37 cellular contexts compared by ENCODE assay signal in genomic region chr1:230062521-230062920, GRCh38.
"Had no signal": no experiment of that assay in that cellular context is flagged by ENCODE, and none has a peak within 500 bp of the region (broad histone marks: within the 10 kb centered on the region; RNA-seq: fewer than 3 reads in every experiment).

No MANE protein-coding gene starts in this region.

- H3K27me3 ChIP-seq: adrenal gland, ascending aorta, cardiac muscle cell, colonic mucosa had no signal

- H3K4me3 ChIP-seq: adrenal gland, ascending aorta, cardiac muscle cell, colonic mucosa had no signal

- H3K36me3 ChIP-seq: adrenal gland, ascending aorta, cardiac muscle cell, colonic mucosa, WERI-Rb-1 had no signal

- H3K4me1 Mint-ChIP-seq: activated T-helper 17 cell treated with anti-CD3 and anti-CD28 coated beads, Interleukin-2, amount 50 U/mL, for 72 hours had no signal

- FAIRE-seq: bronchial epithelial cell had no signal

- H3K9me3 ChIP-seq: adrenal gland, ascending aorta, colonic mucosa had no signal

- H3K27ac ChIP-seq: adrenal gland, ascending aorta, cardiac muscle cell, colonic mucosa, WERI-Rb-1 had no signal

- H3K9me3 Mint-ChIP-seq: central memory CD8-positive, alpha-beta T cell had no signal

- H3K36me3 Mint-ChIP-seq: activated CD4-positive, alpha-beta memory T cell treated with anti-CD3 and anti-CD28 coated beads for 36 hours; activated naive CD8-positive, alpha-beta T cell treated with anti-CD3 and anti-CD28 coated beads for 36 hours; brain had no signal

- H3K27ac Mint-ChIP-seq: activated B cell treated with CpG ODN at 0.5 μM for 24 hours; activated CD4-positive, alpha-beta memory T cell treated with anti-CD3 and anti-CD28 coated beads for 36 hours; activated CD4-positive, alpha-beta T cell treated with anti-CD3 and anti-CD28 coated beads, Interleukin-2, amount 10 ng/mL, durations not matched to agents 24 days and 14 days; activated CD8-positive, alpha-beta T cell treated with anti-CD3 and anti-CD28 coated beads for 36 hours; activated naive CD4-positive, alpha-beta T cell treated with anti-CD3 and anti-CD28 coated beads for 36 hours; activated naive CD4-positive, alpha-beta T cell treated with anti-CD3 and anti-CD28 coated beads, Interleukin-2, amount 50 U/mL, for 72 hours; activated naive CD8-positive, alpha-beta T cell treated with anti-CD3 and anti-CD28 coated beads for 36 hours; activated T-cell treated with anti-CD3 and anti-CD28 coated beads, Interleukin-2, amount 50 U/mL, for 72 hours; activated T-helper 1 cell treated with anti-CD3 and anti-CD28 coated beads, Interleukin-12 subunit alpha, Interleukin-12 subunit beta, Interleukin-2, Interleukin-4 antibody, amounts not matched to agents 30 ng/mL and 10 ng/mL and 1 ng/mL, durations not matched to agents 14 hours and 24 hours and 36 hours; activated T-helper 17 cell treated with anti-CD3 and anti-CD28 coated beads, Interleukin-2, amount 50 U/mL, for 72 hours; brain; T-helper 1 cell treated with Interleukin-12 subunit alpha and Interleukin-12 subunit beta and Interleukin-4 antibody, amounts not matched to agents 30 μg/mL and 1 μg/mL, for 36 hours; T-helper 2 cell treated with Interferon-gamma antibody and Interleukin-4, amounts not matched to agents 5 μg/mL and 100 μg/mL, for 36 hours had no signal

- H3K4me1 ChIP-seq: colonic mucosa had no signal

- ATAC-seq: activated CD8-positive, alpha-beta T cell treated with anti-CD3 and anti-CD28 coated beads for 36 hours; activated naive CD4-positive, alpha-beta T cell treated with anti-CD3 and anti-CD28 coated beads, Interleukin-2, amount 50 U/mL, for 72 hours; activated T-cell treated with anti-CD3 and anti-CD28 coated beads, Interleukin-2, amount 50 U/mL, for 4 hours; activated T-cell treated with anti-CD3 and anti-CD28 coated beads, Interleukin-2, amount 50 U/mL, for 72 hours; activated T-helper 17 cell treated with anti-CD3 and anti-CD28 coated beads, Interleukin-2, amount 50 U/mL, for 72 hours had no signal

- H3K27me3 Mint-ChIP-seq: activated CD8-positive, alpha-beta T cell treated with anti-CD3 and anti-CD28 coated beads for 36 hours; brain had no signal

- DNase-seq: activated B cell treated with CpG ODN at 0.5 μM for 24 hours; activated CD4-positive, alpha-beta memory T cell treated with anti-CD3 and anti-CD28 coated beads for 36 hours; activated CD4-positive, alpha-beta T cell treated with anti-CD3 and anti-CD28 coated beads for 4 hours; activated CD4-positive, alpha-beta T cell treated with anti-CD3 and anti-CD28 coated beads, Interleukin-2, amount 10 ng/mL, durations not matched to agents 24 days and 14 days; activated CD4-positive, alpha-beta T cell treated with anti-CD3 and anti-CD28 coated beads, Interleukin-2, amount 50 U/mL, for 1 hour; activated CD4-positive, alpha-beta T cell treated with anti-CD3 and anti-CD28 coated beads, Interleukin-2, amount 50 U/mL, for 4 hours; activated CD4-positive, CD25-positive, alpha-beta regulatory T cell treated with anti-CD3 and anti-CD28 coated beads, Interleukin-2, amount 50 U/mL, for 72 hours; activated CD8-positive, alpha-beta memory T cell treated with anti-CD3 and anti-CD28 coated beads, Interleukin-2, amount 50 U/mL, for 4 hours; activated CD8-positive, alpha-beta T cell treated with anti-CD3 and anti-CD28 coated beads for 36 hours; activated effector memory CD4-positive, alpha-beta T cell treated with anti-CD3 and anti-CD28 coated beads, Interleukin-2, amount 50 U/mL, for 16 hours; activated gamma-delta T cell treated with Interleukin-2 at 50 U/mL for 16 hours; activated naive CD4-positive, alpha-beta T cell; activated naive CD4-positive, alpha-beta T cell treated with anti-CD3 and anti-CD28 coated beads for 36 hours; activated naive CD4-positive, alpha-beta T cell treated with anti-CD3 and anti-CD28 coated beads, Interleukin-2, amount 50 U/mL, for 16 hours; activated naive CD8-positive, alpha-beta T cell treated with anti-CD3 and anti-CD28 coated beads for 36 hours; activated T-cell treated with anti-CD3 and anti-CD28 coated beads for 4 hours; activated T-cell treated with anti-CD3 and anti-CD28 coated beads, Interleukin-2, amount 50 U/mL, for 1 hour; activated T-cell treated with anti-CD3 and anti-CD28 coated beads, Interleukin-2, amount 50 U/mL, for 4 hours; activated T-cell treated with anti-CD3 and anti-CD28 coated beads, Interleukin-2, amount 50 U/mL, for 72 hours; adrenal gland; amniotic stem cell; caudate nucleus; cerebellar nuclear complex; colonic mucosa; T-helper 2 cell; T-helper 9 cell; WERI-Rb-1 had no signal

- H3K4me3 Mint-ChIP-seq: activated B cell treated with CpG ODN at 0.5 μM for 24 hours; activated CD4-positive, alpha-beta memory T cell treated with anti-CD3 and anti-CD28 coated beads for 36 hours; activated CD4-positive, alpha-beta T cell treated with anti-CD3 and anti-CD28 coated beads, Interleukin-2, amount 10 ng/mL, durations not matched to agents 24 days and 14 days; activated CD8-positive, alpha-beta T cell treated with anti-CD3 and anti-CD28 coated beads for 36 hours; activated naive CD4-positive, alpha-beta T cell treated with anti-CD3 and anti-CD28 coated beads for 36 hours; activated naive CD8-positive, alpha-beta T cell treated with anti-CD3 and anti-CD28 coated beads for 36 hours; activated T-cell treated with anti-CD3 and anti-CD28 coated beads, Interleukin-2, amount 50 U/mL, for 4 hours; activated T-cell treated with anti-CD3 and anti-CD28 coated beads, Interleukin-2, amount 50 U/mL, for 72 hours; activated T-helper 1 cell treated with anti-CD3 and anti-CD28 coated beads, Interleukin-12 subunit alpha, Interleukin-12 subunit beta, Interleukin-2, Interleukin-4 antibody, amounts not matched to agents 30 ng/mL and 10 ng/mL and 1 ng/mL, durations not matched to agents 14 hours and 24 hours and 36 hours; activated T-helper 17 cell treated with anti-CD3 and anti-CD28 coated beads, Interleukin-2, amount 50 U/mL, for 72 hours; brain; central memory CD8-positive, alpha-beta T cell; T-helper 1 cell treated with Interleukin-12 subunit alpha and Interleukin-12 subunit beta and Interleukin-4 antibody, amounts not matched to agents 30 μg/mL and 1 μg/mL, for 36 hours; T-helper 2 cell treated with Interferon-gamma antibody and Interleukin-4, amounts not matched to agents 5 μg/mL and 100 μg/mL, for 36 hours had no signal
